In genomic region chr16:17125671-17126070, GRCh38 we compare ENCODE assay signal across 23 cellular contexts.
"Had no signal": no experiment of that assay in that cellular context is flagged by ENCODE, and none has a peak within 500 bp of the region (broad histone marks: within the 10 kb centered on the region; RNA-seq: fewer than 3 reads in every experiment).

No MANE protein-coding gene starts in this region.

- H3K27ac Mint-ChIP-seq: activated CD8-positive, alpha-beta T cell treated with anti-CD3 and anti-CD28 coated beads for 36 hours; activated naive CD4-positive, alpha-beta T cell treated with anti-CD3 and anti-CD28 coated beads for 36 hours; activated T-cell treated with anti-CD3 and anti-CD28 coated beads, Interleukin-2, amount 50 U/mL, for 24 hours; mesothelial cell of epicardium; natural killer cell treated with Interleukin-12 subunit alpha and Interleukin-12 subunit beta and Interleukin-15 and Interleukin-18, amount 100 ng/mL, for 72 hours; stimulated activated effector memory CD8-positive, alpha-beta T cell treated with anti-CD3 and anti-CD28 coated beads, Interleukin-12 subunit alpha, Interleukin-12 subunit beta, amount 100 ng/mL, for 72 hours had no signal

- H3K27ac ChIP-seq: esophagus squamous epithelium, lower lobe of right lung, neutrophil, pancreas, right lobe of liver, stomach, vagina had no signal

- H3K4me1 Mint-ChIP-seq: mesothelial cell of epicardium had no signal

- H3K4me1 ChIP-seq: esophagus squamous epithelium, lower lobe of right lung, pancreas, right lobe of liver, stomach, vagina had no signal

- H3K4me3 Mint-ChIP-seq: activated CD8-positive, alpha-beta T cell treated with anti-CD3 and anti-CD28 coated beads for 36 hours; activated naive CD4-positive, alpha-beta T cell treated with anti-CD3 and anti-CD28 coated beads for 36 hours; activated T-cell treated with anti-CD3 and anti-CD28 coated beads, Interleukin-2, amount 50 U/mL, for 24 hours; mesothelial cell of epicardium; natural killer cell treated with Interleukin-12 subunit alpha and Interleukin-12 subunit beta and Interleukin-15 and Interleukin-18, amount 100 ng/mL, for 72 hours; stimulated activated effector memory CD8-positive, alpha-beta T cell treated with anti-CD3 and anti-CD28 coated beads, Interleukin-12 subunit alpha, Interleukin-12 subunit beta, amount 100 ng/mL, for 72 hours had no signal

- H3K27me3 ChIP-seq: esophagus squamous epithelium, neutrophil, pancreas, right lobe of liver, stomach, vagina had no signal

- H3K4me3 ChIP-seq: esophagus squamous epithelium, lower lobe of right lung, pancreas, right lobe of liver, smooth muscle cell, stomach, vagina had no signal

- DNase-seq: activated CD4-positive, alpha-beta T cell treated with anti-CD3 and anti-CD28 coated beads for 48 hours; activated CD4-positive, CD25-positive, alpha-beta regulatory T cell; activated CD8-positive, alpha-beta T cell treated with anti-CD3 and anti-CD28 coated beads for 36 hours; activated naive CD4-positive, alpha-beta T cell treated with anti-CD3 and anti-CD28 coated beads for 36 hours; activated T-cell treated with anti-CD3 and anti-CD28 coated beads, Interleukin-2, amount 50 U/mL, for 24 hours; anterior cingulate cortex; dermis blood vessel endothelial cell; effector memory CD4-positive, alpha-beta T cell; esophagus squamous epithelium; hippocampal formation; lower lobe of right lung; pancreas; right lobe of liver; stimulated activated CD4-positive, alpha-beta T cell treated with anti-CD3 and anti-CD28 coated beads, Interleukin-4, amount 100 ng/mL, for 24 hours; stomach; T-helper 9 cell; trophoblast cell had no signal

- ATAC-seq: activated CD8-positive, alpha-beta T cell treated with anti-CD3 and anti-CD28 coated beads for 36 hours; lower lobe of right lung; natural killer cell treated with Interleukin-12 subunit alpha and Interleukin-12 subunit beta and Interleukin-15 and Interleukin-18, amount 100 ng/mL, for 72 hours; pancreas; right lobe of liver; stimulated activated effector memory CD8-positive, alpha-beta T cell treated with anti-CD3 and anti-CD28 coated beads, Interleukin-12 subunit alpha, Interleukin-12 subunit beta, amount 100 ng/mL, for 72 hours had no signal

- H3K27me3 Mint-ChIP-seq: activated CD8-positive, alpha-beta T cell treated with anti-CD3 and anti-CD28 coated beads for 36 hours; activated T-cell treated with anti-CD3 and anti-CD28 coated beads, Interleukin-2, amount 50 U/mL, for 24 hours; natural killer cell treated with Interleukin-12 subunit alpha and Interleukin-12 subunit beta and Interleukin-15 and Interleukin-18, amount 100 ng/mL, for 72 hours had no signal

- H3K9me3 Mint-ChIP-seq: activated CD8-positive, alpha-beta T cell treated with anti-CD3 and anti-CD28 coated beads for 36 hours; activated naive CD4-positive, alpha-beta T cell treated with anti-CD3 and anti-CD28 coated beads for 36 hours; activated T-cell treated with anti-CD3 and anti-CD28 coated beads, Interleukin-2, amount 50 U/mL, for 24 hours; natural killer cell treated with Interleukin-12 subunit alpha and Interleukin-12 subunit beta and Interleukin-15 and Interleukin-18, amount 100 ng/mL, for 72 hours had no signal
